Comparison of ENCODE assay signal across 1 cellular context in the genomic region with DNA sequence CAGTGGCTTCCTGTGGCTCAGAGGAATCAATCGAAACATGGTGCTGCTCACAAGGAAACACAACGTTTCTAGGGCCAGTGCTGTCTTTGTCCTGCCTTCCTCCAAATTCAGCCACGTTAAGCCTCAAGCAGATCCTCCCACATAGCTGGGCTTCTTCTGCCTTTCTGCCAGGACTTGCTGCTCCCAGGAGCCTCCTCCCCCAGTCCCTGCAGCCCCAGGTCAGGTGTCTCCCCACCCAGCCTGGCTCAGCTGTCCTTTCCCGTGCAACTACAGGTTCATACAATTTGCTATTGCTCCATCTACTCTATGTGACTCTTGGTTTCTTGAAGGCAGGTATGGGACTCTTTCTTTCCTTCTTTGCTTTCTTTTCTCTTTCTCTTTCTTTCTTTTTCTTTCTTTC.
TF ChIP-seq lines count a peak whose summit lies in the region.

No MANE protein-coding gene starts in this region.

TF ChIP-seq in GM23338, 12 proteins besides CTCF, POLR2A, EP300 and RAD21 (continued from another document):
- no peak for TF ChIP-seq JUNB (IDR thresholded peaks at IDR 0.05; ENCODE audit: unreplicated experiment)
TF ChIP-seq in GM23338: peak in this region for 0.
